Comparison of ENCODE assay signal across 8 cellular contexts in genomic region chr20:59207742-59208357, GRCh38. TPM values are rescaled to one million over a fixed set of nuclear protein-coding genes. Genes with fewer than 3 reads are reported as not detected.
DNase-seq lines count a peak whose midpoint lies in the region; ATAC-seq and TF ChIP-seq lines count a peak whose summit lies in the region.
"Had no signal": no experiment of that assay in that cellular context is flagged by ENCODE, and none has a peak within 500 bp of the region (broad histone marks: within the 10 kb centered on the region; RNA-seq: fewer than 3 reads in every experiment).

No MANE protein-coding gene starts in this region.

- H3K36me3 ChIP-seq in colonic mucosa, result no peaks in the 10 kb centered on the region

- H3K4me3 ChIP-seq in GM12864 (ENCODE audit: low read depth, low read length), result no peak overlapping the region
- H3K4me3 ChIP-seq in colonic mucosa, result no peak overlapping the region

- intact Hi-C loops in colonic mucosa (cut with DNase I), result loop anchor here (5.0 kb wide), 1 partner anchor 121 kb away; no protein-coding TSS in a partner anchor

- H3K9me3 ChIP-seq in colonic mucosa, result no peaks in the 10 kb centered on the region

- H3K27ac ChIP-seq in colonic mucosa, result no peak overlapping the region
- H3K27ac ChIP-seq: epithelial cell of prostate had no signal

- TF ChIP-seq CTCF in GM12864 (IDR thresholded peaks at IDR 0.05; ENCODE audit: low read depth, low read length, missing control alignments) (peak; percentile 92), colonic mucosa (IDR thresholded peaks at IDR 0.05) (peak; percentile 75)

- in situ Hi-C loops in KBM-7 (cut with MboI; ENCODE audit: low pct_unique_long_range_greater_than_20kb, low sequenced_read_pairs), result loop anchor here (25.0 kb wide), 1 partner anchor 346 kb away; the partner anchor contains the start of genes GNAS and GNAS-AS1

- H3K27me3 ChIP-seq in colonic mucosa, result no peaks in the 10 kb centered on the region

- no peaks in the 10 kb centered on the region for H3K4me1 ChIP-seq in colonic mucosa

- no peak overlapping the region for H3K9ac ChIP-seq in colonic mucosa (ENCODE audit: low read depth in 2 of 2, low read length in 2 of 2)

- DNase-seq in GM12864 (ENCODE audit: low read depth), result peak; percentile 30
- peak; percentile 54 for DNase-seq in KBM-7
- DNase-seq in activated CD4-positive, CD25-positive, alpha-beta regulatory T cell (lab: John Stamatoyannopoulos, UW), result peak; percentile 60 to 78 (median 70)
- DNase-seq in colonic mucosa, result peak; percentile 79
- peak; percentile 34 for DNase-seq in mucosa of gallbladder (ENCODE audit: low spot score)
- peak; percentile 88 for DNase-seq in stimulated activated naive CD8-positive, alpha-beta T cell treated with anti-CD3 and anti-CD28 coated beads, Interleukin-15, Interleukin-2, amounts not matched to agents 100 U/mL and 50 U/mL, for 24 hours
- DNase-seq in foreskin melanocyte, result no peak

- ATAC-seq in stimulated activated naive CD8-positive, alpha-beta T cell treated with anti-CD3 and anti-CD28 coated beads, Interleukin-15, Interleukin-2, amounts not matched to agents 100 U/mL and 50 U/mL, for 24 hours, result peak; percentile 94

RNA-seq across cellular contexts. Expression of gene ZNF831, which starts 44.2 kb away (rescaled TPM):
- under 1 TPM; 0.20 to 0.27 TPM for total RNA-seq in colonic mucosa
- 1.4 TPM for total RNA-seq in mucosa of gallbladder
